Comparison of ENCODE assay signal across 8 cellular contexts in genomic region chr1:173420330-173420806, GRCh38. TPM values are rescaled to one million over a fixed set of nuclear protein-coding genes. Genes with fewer than 3 reads are reported as not detected.
DNase-seq lines count a peak whose midpoint lies in the region; ATAC-seq and TF ChIP-seq lines count a peak whose summit lies in the region.

No MANE protein-coding gene starts in this region.

- no peak overlapping the region for H3K14ac ChIP-seq in trophoblast cell (ENCODE audit: low read length)

- intact Hi-C loops in activated T-helper 2 cell treated with anti-CD3 and anti-CD28 coated beads, Interferon-gamma antibody, Interleukin-2, Interleukin-4, amounts not matched to agents 10 μg/mL and 5 μg/mL and 100 μg/mL, durations not matched to agents 14 hours and 24 hours and 36 hours (cut with micrococcal nuclease): loop anchor here (1.0 to 5.0 kb wide), 3 partner anchors 404 to 1322 kb away; partner anchors contain the start of genes CENPL, DARS2 and RABGAP1L

- H4K12ac ChIP-seq in trophoblast cell (ENCODE audit: low read depth, low read length): no peak overlapping the region

- no peak overlapping the region for H3K4ac ChIP-seq in trophoblast cell (ENCODE audit: low read depth, low read length)

- H2BK12ac ChIP-seq in trophoblast cell (ENCODE audit: low read length): no peak overlapping the region

- DNase-seq in GM04503 (ENCODE audit: low read depth) (peak; percentile 28), MM.1S (peak; percentile 81), RPMI8226 (peak; percentile 82), globus pallidus (ENCODE audit: low spot score) (peak; percentile 72), trophoblast cell (peak; percentile 87 to 97)
- DNase-seq in activated T-helper 2 cell treated with anti-CD3 and anti-CD28 coated beads, Interferon-gamma antibody, Interleukin-2, Interleukin-4, amounts not matched to agents 10 μg/mL and 5 μg/mL and 100 μg/mL, durations not matched to agents 14 hours and 24 hours and 36 hours (ENCODE audit: low spot score): peak; percentile 55

- ATAC-seq in HG03571 (IDR thresholded peaks at IDR 0.05; ENCODE audit: unreplicated experiment): no peak
- no peak for ATAC-seq in HG03280 (IDR thresholded peaks at IDR 0.05; ENCODE audit: unreplicated experiment)

- H3K36me3 ChIP-seq in MM.1S (replicated peaks; ENCODE audit: insufficient read depth, low read length) (no peaks in the 10 kb centered on the region), trophoblast cell (ENCODE audit: control insufficient read depth in 1 of 2, insufficient read depth in 2 of 2, low read length in 2 of 2) (peaks cover 2 to 7% of the 10 kb centered on the region in 2 experiments)

- H3K18ac ChIP-seq in trophoblast cell (ENCODE audit: low read length): no peak overlapping the region

- no peak overlapping the region for H3K4me3 Mint-ChIP-seq in activated T-helper 2 cell treated with anti-CD3 and anti-CD28 coated beads, Interferon-gamma antibody, Interleukin-2, Interleukin-4, amounts not matched to agents 10 μg/mL and 5 μg/mL and 100 μg/mL, durations not matched to agents 14 hours and 24 hours and 36 hours (ENCODE audit: low read depth)

- H3K27me3 ChIP-seq in MM.1S (replicated peaks; ENCODE audit: insufficient read depth, low read length) (no peaks in the 10 kb centered on the region), trophoblast cell (ENCODE audit: insufficient read depth, low read length) (no peaks in the 10 kb centered on the region)

- peak; percentile 94 for TF ChIP-seq CTCF in MM.1S (IDR thresholded peaks at IDR 0.05; ENCODE audit: low read length)

- H2AFZ ChIP-seq in MM.1S (ENCODE audit: low read length): peak overlapping the region; percentile 64
- H2AFZ ChIP-seq in trophoblast cell (ENCODE audit: insufficient read depth, low read length, poor library complexity): no peak overlapping the region

- no peak overlapping the region for H3K9ac ChIP-seq in MM.1S (ENCODE audit: low read length)
- H3K9ac ChIP-seq in trophoblast cell (ENCODE audit: low read length): no peak overlapping the region

- no peaks in the 10 kb centered on the region for H3K79me2 ChIP-seq in MM.1S (ENCODE audit: low read length)
- no peaks in the 10 kb centered on the region for H3K79me2 ChIP-seq in trophoblast cell (ENCODE audit: control insufficient read depth, insufficient read depth, low read length, poor library complexity)

- no peak overlapping the region for H2BK5ac ChIP-seq in trophoblast cell (ENCODE audit: low read depth, low read length, poor library complexity)

- H3K9me3 ChIP-seq in MM.1S (replicated peaks; ENCODE audit: insufficient read depth, low read length) (no peaks in the 10 kb centered on the region), trophoblast cell (ENCODE audit: insufficient read depth, low read depth, low read length) (peaks cover 3% of the 10 kb centered on the region)

- no peak overlapping the region for H2BK120ac ChIP-seq in trophoblast cell (ENCODE audit: insufficient read depth, low read length, poor library complexity)

- H3K36me3 Mint-ChIP-seq in activated T-helper 2 cell treated with anti-CD3 and anti-CD28 coated beads, Interferon-gamma antibody, Interleukin-2, Interleukin-4, amounts not matched to agents 10 μg/mL and 5 μg/mL and 100 μg/mL, durations not matched to agents 14 hours and 24 hours and 36 hours (ENCODE audit: low read depth): no peaks in the 10 kb centered on the region

- no peaks in the 10 kb centered on the region for H3K9me2 ChIP-seq in MM.1S (replicated peaks; ENCODE audit: insufficient read depth, low read length)

- H3K27ac ChIP-seq in MM.1S (ENCODE audit: low read length) (no peak overlapping the region), trophoblast cell (ENCODE audit: low read depth, low read length) (no peak overlapping the region)

- H3K4me1 ChIP-seq in MM.1S (ENCODE audit: low read length) (no peaks in the 10 kb centered on the region), trophoblast cell (ENCODE audit: control insufficient read depth in 1 of 2, insufficient read depth in 2 of 2, low read length in 2 of 2) (peaks cover 0 to 6% of the 10 kb centered on the region in 2 experiments)

- H3K4me3 ChIP-seq in MM.1S (ENCODE audit: low read length) (no peak overlapping the region), trophoblast cell (ENCODE audit: low read depth, low read length) (no peak overlapping the region)

- no CpG with 5 or more reads among the region's 7 CpGs for WGBS in trophoblast cell (ENCODE audit: extremely low coverage, insufficient coverage, insufficient read length)

- H2AK5ac ChIP-seq in trophoblast cell (ENCODE audit: low read length): no peak overlapping the region

- no peak overlapping the region for H4K91ac ChIP-seq in trophoblast cell (ENCODE audit: low read depth, low read length)

- no peak overlapping the region for H4K8ac ChIP-seq in trophoblast cell (ENCODE audit: low read depth, low read length)

- H3K79me1 ChIP-seq in trophoblast cell (ENCODE audit: low read length): peaks cover 6% of the 10 kb centered on the region

- H3K4me2 ChIP-seq in MM.1S (ENCODE audit: low read depth, low read length): peak overlapping the region; percentile 68
- no peak overlapping the region for H3K4me2 ChIP-seq in trophoblast cell (ENCODE audit: low read length)

- H3K4me1 Mint-ChIP-seq in activated T-helper 2 cell treated with anti-CD3 and anti-CD28 coated beads, Interferon-gamma antibody, Interleukin-2, Interleukin-4, amounts not matched to agents 10 μg/mL and 5 μg/mL and 100 μg/mL, durations not matched to agents 14 hours and 24 hours and 36 hours (ENCODE audit: low read depth): peaks cover 3% of the 10 kb centered on the region

- H3F3A ChIP-seq in MM.1S (ENCODE audit: insufficient read depth, low read length): no peaks in the 10 kb centered on the region

- H3K9me3 Mint-ChIP-seq in activated T-helper 2 cell treated with anti-CD3 and anti-CD28 coated beads, Interferon-gamma antibody, Interleukin-2, Interleukin-4, amounts not matched to agents 10 μg/mL and 5 μg/mL and 100 μg/mL, durations not matched to agents 14 hours and 24 hours and 36 hours: no peaks in the 10 kb centered on the region

- no peaks in the 10 kb centered on the region for H3K27me3 Mint-ChIP-seq in activated T-helper 2 cell treated with anti-CD3 and anti-CD28 coated beads, Interferon-gamma antibody, Interleukin-2, Interleukin-4, amounts not matched to agents 10 μg/mL and 5 μg/mL and 100 μg/mL, durations not matched to agents 14 hours and 24 hours and 36 hours (ENCODE audit: low read depth)

- no peak overlapping the region for H3K23ac ChIP-seq in trophoblast cell (ENCODE audit: low read length)

- H3K27ac Mint-ChIP-seq in activated T-helper 2 cell treated with anti-CD3 and anti-CD28 coated beads, Interferon-gamma antibody, Interleukin-2, Interleukin-4, amounts not matched to agents 10 μg/mL and 5 μg/mL and 100 μg/mL, durations not matched to agents 14 hours and 24 hours and 36 hours: no peak overlapping the region

- H4K20me1 ChIP-seq in MM.1S (ENCODE audit: insufficient read depth, low read length): no peaks in the 10 kb centered on the region

RNA-seq across cellular contexts. Expression of gene PRDX6, which starts 56.8 kb away (rescaled TPM):
- total RNA-seq in activated T-helper 2 cell treated with anti-CD3 and anti-CD28 coated beads, Interferon-gamma antibody, Interleukin-2, Interleukin-4, amounts not matched to agents 10 μg/mL and 5 μg/mL and 100 μg/mL, durations not matched to agents 14 hours and 24 hours and 36 hours: 148 and 150 TPM in 2 replicates
- 297 and 312 TPM in 2 replicates for polyA plus RNA-seq in trophoblast cell (2013)

Comparison
In these comparisons a context has a peak if more than half of its experiments do, and no peak if none do; other contexts are left out.
1. DNase-seq: peak in every context shown above with its lines; median percentile 92 in trophoblast cell; 82 in RPMI8226; 81 in MM.1S; 72 in globus pallidus; 55 in activated T-helper 2 cell treated with anti-CD3 and anti-CD28 coated beads, Interferon-gamma antibody, Interleukin-2, Interleukin-4, amounts not matched to agents 10 μg/mL and 5 μg/mL and 100 μg/mL, durations not matched to agents 14 hours and 24 hours and 36 hours; 28 in GM04503.